ENCODE assay signal across 15 cellular contexts in genomic region chr14:55957950-55958349, GRCh38.
A peak's percentile ranks its signal among the peaks of the same experiment; 100 is the strongest.
DNase-seq lines count a peak whose midpoint lies in the region; ATAC-seq and TF ChIP-seq lines count a peak whose summit lies in the region.
"Had no signal": no experiment of that assay in that cellular context is flagged by ENCODE, and none has a peak within 500 bp of the region (broad histone marks: within the 10 kb centered on the region; RNA-seq: fewer than 3 reads in every experiment).

No MANE protein-coding gene starts in this region.

- no peak overlapping the region for H3K4me3 Mint-ChIP-seq in activated T-cell treated with anti-CD3 and anti-CD28 coated beads, Interleukin-2, amount 50 U/mL, for 4 hours
- H3K4me3 Mint-ChIP-seq: activated CD4-positive, alpha-beta T cell treated with anti-CD3 and anti-CD28 coated beads, Interleukin-2, amount 10 ng/mL, durations not matched to agents 24 days and 14 days; stimulated activated naive CD8-positive, alpha-beta T cell treated with anti-CD3 and anti-CD28 coated beads, Interleukin-15, amount 100 ng/mL, for 72 hours had no signal

- no peak for TF ChIP-seq CTCF in brain microvascular endothelial cell (IDR thresholded peaks at IDR 0.05; ENCODE audit: low read depth, low read length, missing control alignments)

- DNase-seq in NCI-H1048 (lab: John Stamatoyannopoulos, UW) (peak; percentile 44), SW480 (ENCODE audit: low spot score) (peak; percentile 16), renal cortical epithelial cell (ENCODE audit: low read depth) (peak; percentile 71), brain microvascular endothelial cell (no peak), KBM-7 (no peak)
- no peak for DNase-seq in activated T-cell treated with anti-CD3 and anti-CD28 coated beads, Interleukin-2, amount 50 U/mL, for 4 hours
- DNase-seq: activated CD4-positive, alpha-beta T cell treated with anti-CD3 and anti-CD28 coated beads, Interleukin-2, amount 10 ng/mL, durations not matched to agents 24 days and 14 days; activated gamma-delta T cell treated with Interleukin-2 at 50 U/mL for 16 hours; DND-41; HCEC 1CT; left ventricle myocardium superior; NCI-H1105 treated with DMSO at 0.1 percent for 48 hours; stimulated activated naive CD8-positive, alpha-beta T cell treated with anti-CD3 and anti-CD28 coated beads, Interleukin-15, amount 100 ng/mL, for 72 hours; SW 1271 had no signal

- in situ Hi-C loops in brain microvascular endothelial cell (cut with HindIII; ENCODE audit: low pct_ligation_motif_present, low sequenced_read_pairs) (no loop called here), KBM-7 (cut with MboI; ENCODE audit: low pct_unique_long_range_greater_than_20kb, low sequenced_read_pairs) (no loop called here)

- peaks cover 7% of the 10 kb centered on the region for H3K4me1 ChIP-seq in iPS-15b (ENCODE audit: control insufficient read depth, insufficient read depth, low read length)

- H3K27ac ChIP-seq in brain microvascular endothelial cell, result no peak overlapping the region

- H3K9me3 Mint-ChIP-seq in activated T-cell treated with anti-CD3 and anti-CD28 coated beads, Interleukin-2, amount 50 U/mL, for 4 hours, result no peaks in the 10 kb centered on the region
- H3K9me3 Mint-ChIP-seq: activated CD4-positive, alpha-beta T cell treated with anti-CD3 and anti-CD28 coated beads, Interleukin-2, amount 10 ng/mL, durations not matched to agents 24 days and 14 days; stimulated activated naive CD8-positive, alpha-beta T cell treated with anti-CD3 and anti-CD28 coated beads, Interleukin-15, amount 100 ng/mL, for 72 hours had no signal

- peaks cover 3% of the 10 kb centered on the region for H3K27me3 Mint-ChIP-seq in activated T-cell treated with anti-CD3 and anti-CD28 coated beads, Interleukin-2, amount 50 U/mL, for 4 hours (ENCODE audit: low read depth)

- no peak for ATAC-seq in activated T-cell treated with anti-CD3 and anti-CD28 coated beads, Interleukin-2, amount 50 U/mL, for 4 hours
- ATAC-seq: left ventricle myocardium superior; stimulated activated naive CD8-positive, alpha-beta T cell treated with anti-CD3 and anti-CD28 coated beads, Interleukin-15, amount 100 ng/mL, for 72 hours had no signal

- H3K9me3 ChIP-seq in iPS-15b (ENCODE audit: control insufficient read depth, insufficient read depth, low read length), result no peaks in the 10 kb centered on the region

- H3K9ac ChIP-seq in iPS-15b (ENCODE audit: low read depth, low read length), result peak overlapping the region; percentile 2

- H3K4me1 Mint-ChIP-seq in activated T-cell treated with anti-CD3 and anti-CD28 coated beads, Interleukin-2, amount 50 U/mL, for 4 hours (ENCODE audit: low read depth), result no peaks in the 10 kb centered on the region
- H3K4me1 Mint-ChIP-seq: activated CD4-positive, alpha-beta T cell treated with anti-CD3 and anti-CD28 coated beads, Interleukin-2, amount 10 ng/mL, durations not matched to agents 24 days and 14 days; stimulated activated naive CD8-positive, alpha-beta T cell treated with anti-CD3 and anti-CD28 coated beads, Interleukin-15, amount 100 ng/mL, for 72 hours had no signal

- H3K4me3 ChIP-seq in iPS-15b (ENCODE audit: low read depth, low read length) (no peak overlapping the region), brain microvascular endothelial cell (ENCODE audit: low read depth, low read length) (no peak overlapping the region)

- H3K36me3 Mint-ChIP-seq in activated T-cell treated with anti-CD3 and anti-CD28 coated beads, Interleukin-2, amount 50 U/mL, for 4 hours (ENCODE audit: insufficient read depth), result no peaks in the 10 kb centered on the region

- no peaks in the 10 kb centered on the region for H3K36me3 ChIP-seq in iPS-15b (ENCODE audit: control insufficient read depth, insufficient read depth, low read length)
- H3K36me3 ChIP-seq in brain microvascular endothelial cell (replicated peaks), result no peaks in the 10 kb centered on the region

- no peaks in the 10 kb centered on the region for H3K27me3 ChIP-seq in iPS-15b (ENCODE audit: control insufficient read depth, insufficient read depth, low read length)
- peaks cover 4% of the 10 kb centered on the region for H3K27me3 ChIP-seq in brain microvascular endothelial cell (replicated peaks)

Comparison
In these comparisons a context has a peak if more than half of its experiments do, and no peak if none do; other contexts are left out.
1. DNase-seq: peak in NCI-H1048 (single experiment), SW480 (single experiment) and renal cortical epithelial cell (single experiment); none in brain microvascular endothelial cell (single experiment), activated T-cell treated with anti-CD3 and anti-CD28 coated beads, Interleukin-2, amount 50 U/mL, for 4 hours (single experiment) and KBM-7 (single experiment).